14 cellular contexts compared by ENCODE assay signal in the genomic region with DNA sequence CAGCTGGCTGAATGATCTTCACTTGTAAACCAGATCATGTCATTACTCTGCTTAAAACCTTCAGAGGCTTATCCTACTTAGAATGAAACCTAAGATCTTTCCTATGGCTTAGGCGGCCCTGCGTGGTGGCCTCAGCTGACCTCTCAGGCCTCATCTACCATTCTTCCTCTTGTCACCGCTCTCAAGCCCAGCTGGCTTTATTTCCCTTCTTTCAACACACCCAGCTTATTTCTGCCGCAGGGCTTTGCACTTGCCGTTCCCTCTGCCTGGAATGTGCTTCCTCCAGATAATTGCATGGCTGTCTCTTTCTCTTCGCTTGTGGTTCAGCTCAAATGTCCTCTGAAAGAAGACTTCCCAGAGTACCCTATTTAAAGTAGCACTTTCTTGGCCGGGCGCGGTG. TPM values are rescaled to one million over a fixed set of nuclear protein-coding genes. Genes with fewer than 3 reads are reported as not detected.
DNase-seq lines count a peak whose midpoint lies in the region; ATAC-seq and TF ChIP-seq lines count a peak whose summit lies in the region.
"Had no signal": no experiment of that assay in that cellular context is flagged by ENCODE, and none has a peak within 500 bp of the region (broad histone marks: within the 10 kb centered on the region; RNA-seq: fewer than 3 reads in every experiment).

No MANE protein-coding gene starts in this region.

- H3K9ac ChIP-seq in GM23248 (no peak overlapping the region), SK-N-SH (no peak overlapping the region)

- peaks cover 8% of the 10 kb centered on the region for H3K27me3 Mint-ChIP-seq in GM23338 (ENCODE audit: insufficient read depth, low read depth, poor library complexity)
- peaks cover 5% of the 10 kb centered on the region for H3K27me3 Mint-ChIP-seq in endothelial cell (ENCODE audit: unreplicated experiment)
- no peaks in the 10 kb centered on the region for H3K27me3 Mint-ChIP-seq in osteocyte (ENCODE audit: unreplicated experiment)
- H3K27me3 Mint-ChIP-seq: stimulated activated naive CD8-positive, alpha-beta T cell treated with anti-CD3 and anti-CD28 coated beads, Interleukin-15, amount 100 ng/mL, for 72 hours had no signal

- H3K4me2 ChIP-seq in GM23338: no peak overlapping the region
- H3K4me2 ChIP-seq in GM23248 (ENCODE audit: unreplicated experiment): no peak overlapping the region
- H3K4me2 ChIP-seq in SK-N-SH: no peak overlapping the region

- in situ Hi-C loops in GM23248 (cut with MboI): no loop called here

- TF ChIP-seq CTCF in GM23338 (conservative IDR thresholded peaks at IDR 0.05; ENCODE audit: low read depth in 2 of 2): no peak
- no peak for TF ChIP-seq CTCF in endothelial cell (IDR thresholded peaks at IDR 0.05; ENCODE audit: unreplicated experiment)
- no peak for TF ChIP-seq CTCF in osteocyte (IDR thresholded peaks at IDR 0.05)
- no peak for TF ChIP-seq CTCF in RWPE1 (conservative IDR thresholded peaks at IDR 0.05; ENCODE audit: low read depth)
- TF ChIP-seq CTCF in SK-N-SH (IDR thresholded peaks at IDR 0.05): no peak

- CTCF ChIA-PET in RWPE1 (lab: Yijun Ruan, JAX) (interaction anchor here (0.6 to 1.6 kb wide), 2 partner anchors 66 to 209 kb away, joined by 5 to 7 read pairs; no protein-coding TSS in a partner anchor), SK-N-SH (lab: Yijun Ruan, JAX) (interaction anchor here (0.6 to 18.9 kb wide), 7 partner anchors 8 to 266 kb away, joined by 3 to 256 read pairs (median 4); no protein-coding TSS in a partner anchor)

- peak overlapping the region; percentile 1; the same call in 1 of the 3 replicates for H3K4me3 Mint-ChIP-seq in GM23338
- peak overlapping the region; percentile 61 for H3K4me3 Mint-ChIP-seq in endothelial cell (ENCODE audit: unreplicated experiment)
- peak overlapping the region; percentile 53 for H3K4me3 Mint-ChIP-seq in osteocyte (ENCODE audit: unreplicated experiment)
- H3K4me3 Mint-ChIP-seq: stimulated activated naive CD8-positive, alpha-beta T cell treated with anti-CD3 and anti-CD28 coated beads, Interleukin-15, amount 100 ng/mL, for 72 hours had no signal

- ATAC-seq in GM23338: no peak
- ATAC-seq: stimulated activated naive CD8-positive, alpha-beta T cell treated with anti-CD3 and anti-CD28 coated beads, Interleukin-15, amount 100 ng/mL, for 72 hours had no signal

- peaks cover 4% of the 10 kb centered on the region for H4K20me1 ChIP-seq in GM23338 (replicated peaks; ENCODE audit: insufficient read depth)
- H4K20me1 ChIP-seq in GM23248 (ENCODE audit: insufficient read depth): no peaks in the 10 kb centered on the region
- no peaks in the 10 kb centered on the region for H4K20me1 ChIP-seq in SK-N-SH (ENCODE audit: insufficient read depth)

- no peak for TF ChIP-seq EP300 in SK-N-SH (IDR thresholded peaks at IDR 0.05; ENCODE audit: borderline replicate concordance in 1 of 2, low read depth in 1 of 2, low read length in 1 of 2)

- H3K4me3 ChIP-seq in GM23338 (no peak overlapping the region), GM23248 (no peak overlapping the region), SK-N-SH (ENCODE audit: low read depth in 2 of 2, low read length in 1 of 2) (no peak overlapping the region), H7 (ENCODE audit: insufficient read depth, low read depth, low read length) (no peak overlapping the region)

- H3K79me2 ChIP-seq in GM23338 (replicated peaks; ENCODE audit: insufficient read depth) (peaks cover 10% of the 10 kb centered on the region), GM23248 (ENCODE audit: insufficient read depth) (peaks cover 24% of the 10 kb centered on the region), SK-N-SH (ENCODE audit: insufficient read depth) (peaks cover 19% of the 10 kb centered on the region)

- H3K9me3 ChIP-seq in GM23248 (ENCODE audit: low read depth) (no peaks in the 10 kb centered on the region), SK-N-SH (no peaks in the 10 kb centered on the region)

- no peaks in the 10 kb centered on the region for H3K27me3 ChIP-seq in GM23338 (ENCODE audit: insufficient read depth)
- no peaks in the 10 kb centered on the region for H3K27me3 ChIP-seq in GM23248 (replicated peaks; ENCODE audit: insufficient read depth)
- H3K27me3 ChIP-seq in SK-N-SH (ENCODE audit: insufficient read depth): no peaks in the 10 kb centered on the region
- no peaks in the 10 kb centered on the region for H3K27me3 ChIP-seq in H7 (ENCODE audit: control insufficient read depth, insufficient read depth, low read length)

- H2AFZ ChIP-seq in GM23338 (no peak overlapping the region), GM23248 (no peak overlapping the region), SK-N-SH (ENCODE audit: low read depth) (no peak overlapping the region)

- H3K36me3 ChIP-seq in GM23338 (ENCODE audit: insufficient read depth) (no peaks in the 10 kb centered on the region), GM23248 (ENCODE audit: low read depth) (no peaks in the 10 kb centered on the region), SK-N-SH (replicated peaks in 1 of 2; ENCODE audit: control insufficient read depth in 1 of 2, insufficient read depth in 2 of 2, low read length in 1 of 2) (no peaks in the 10 kb centered on the region), H7 (replicated peaks; ENCODE audit: control insufficient read depth, insufficient read depth, low read length) (no peaks in the 10 kb centered on the region)

- no peak overlapping the region for H3K27ac Mint-ChIP-seq in GM23338
- peak overlapping the region; percentile 34 for H3K27ac Mint-ChIP-seq in endothelial cell (ENCODE audit: unreplicated experiment)
- peak overlapping the region; percentile 93 for H3K27ac Mint-ChIP-seq in osteocyte (ENCODE audit: unreplicated experiment)
- H3K27ac Mint-ChIP-seq: stimulated activated naive CD8-positive, alpha-beta T cell treated with anti-CD3 and anti-CD28 coated beads, Interleukin-15, amount 100 ng/mL, for 72 hours had no signal

- H3K36me3 Mint-ChIP-seq in GM23338 (ENCODE audit: low read depth) (no peaks in the 10 kb centered on the region), endothelial cell (ENCODE audit: low read depth, unreplicated experiment) (no peaks in the 10 kb centered on the region), osteocyte (ENCODE audit: unreplicated experiment) (no peaks in the 10 kb centered on the region)

- H3F3A ChIP-seq in GM23338 (replicated peaks; ENCODE audit: low read depth) (peaks cover 6% of the 10 kb centered on the region; the same call in 1 of the 2 replicates), GM23248 (ENCODE audit: insufficient read depth) (peaks cover 9% of the 10 kb centered on the region), SK-N-SH (replicated peaks; ENCODE audit: insufficient read depth) (peaks cover 20% of the 10 kb centered on the region)

- H3K4me1 Mint-ChIP-seq in GM23338 (peaks cover 9% of the 10 kb centered on the region; the same call in 2 of the 3 replicates), endothelial cell (ENCODE audit: unreplicated experiment) (peaks cover 19% of the 10 kb centered on the region), osteocyte (ENCODE audit: unreplicated experiment) (peaks cover 39% of the 10 kb centered on the region)

- peaks cover 2% of the 10 kb centered on the region; the same call in 1 of the 3 replicates for H3K9me3 Mint-ChIP-seq in GM23338
- H3K9me3 Mint-ChIP-seq in endothelial cell (ENCODE audit: unreplicated experiment): no peaks in the 10 kb centered on the region
- no peaks in the 10 kb centered on the region for H3K9me3 Mint-ChIP-seq in osteocyte (ENCODE audit: unreplicated experiment)
- H3K9me3 Mint-ChIP-seq: stimulated activated naive CD8-positive, alpha-beta T cell treated with anti-CD3 and anti-CD28 coated beads, Interleukin-15, amount 100 ng/mL, for 72 hours had no signal

- POLR2A ChIA-PET in RWPE1 (lab: Yijun Ruan, JAX; ENCODE audit: low non-redundant PET): no interaction called here
- POLR2A ChIA-PET in SK-N-SH (lab: Yijun Ruan, JAX): interaction anchor here (1.2 kb wide), 1 partner anchor 338 kb away, joined by 3 read pairs; no protein-coding TSS in a partner anchor

- 96 to 97% methylated on average over 9 of the region's 9 CpGs for WGBS in GM23248 (ENCODE audit: low coverage in 1 of 2, low lambda C conversion rate in 2 of 2, missing lambda C conversion rate in 2 of 2), 2 experiments
- WGBS in SK-N-SH (ENCODE audit: low lambda C conversion rate): 98% methylated on average over 9 of the region's 9 CpGs

- no peaks in the 10 kb centered on the region for H3K9me2 ChIP-seq in GM23338 (ENCODE audit: insufficient read depth)
- no peaks in the 10 kb centered on the region for H3K9me2 ChIP-seq in GM23248 (ENCODE audit: insufficient read depth)
- H3K9me2 ChIP-seq in SK-N-SH: no peaks in the 10 kb centered on the region

- no peak overlapping the region for H3K27ac ChIP-seq in GM23338 (ENCODE audit: low read depth)
- no peak overlapping the region for H3K27ac ChIP-seq in RWPE1
- H3K27ac ChIP-seq in GM23248: no peak overlapping the region
- H3K27ac ChIP-seq in SK-N-SH (ENCODE audit: low read depth in 2 of 2, low read length in 1 of 2): no peak overlapping the region

- TF ChIP-seq RAD21 in SK-N-SH (IDR thresholded peaks at IDR 0.05; ENCODE audit: low read length): no peak

- H3K4me1 ChIP-seq in GM23338 (ENCODE audit: insufficient read depth): peaks cover 16% of the 10 kb centered on the region
- peaks cover 16% of the 10 kb centered on the region for H3K4me1 ChIP-seq in GM23248 (ENCODE audit: insufficient read depth)
- H3K4me1 ChIP-seq in SK-N-SH (ENCODE audit: control insufficient read depth in 1 of 2, insufficient read depth in 2 of 2, low read depth in 1 of 2, low read length in 1 of 2): peaks cover 0 to 7% of the 10 kb centered on the region in 2 experiments; a peak in 1 of 4 replicates

- no peak for DNase-seq in GM23338 (ENCODE audit: low spot score)
- peak; percentile 53 for DNase-seq in OCI-M1 (lab: John Stamatoyannopoulos, UW)
- DNase-seq in endothelial cell (ENCODE audit: low spot score): no peak
- DNase-seq in osteocyte (ENCODE audit: extremely low spot score, unreplicated experiment): no peak
- DNase-seq in RWPE1 (ENCODE audit: low spot score): no peak
- DNase-seq in GM23248: no peak
- no peak for DNase-seq in SK-N-SH
- no peak for DNase-seq in H7
- DNase-seq: activated CD4-positive, alpha-beta T cell treated with anti-CD3 and anti-CD28 coated beads, Interleukin-2, amount 50 U/mL, for 4 hours; DMS79; NCI-H1105 treated with DMSO at 0.1 percent for 48 hours; stimulated activated naive CD8-positive, alpha-beta T cell treated with anti-CD3 and anti-CD28 coated beads, Interleukin-15, amount 100 ng/mL, for 72 hours had no signal

RNA-seq across cellular contexts. Expression of a gene that starts 3.6 kb away (rescaled TPM):
- total RNA-seq in GM23338 (2014; rRNA removed; shearing (Covaris generic)): 33.3 and 37.1 TPM in 2 replicates
- 33.8 and 36.9 TPM in 2 replicates for polyA plus RNA-seq in GM23338 (2016; fragmentation: Nextera tagmentation; extraction: Ambion mirVana)
- total RNA-seq in endothelial cell (ENCODE audit: unreplicated experiment): 7.1 TPM
- 4.5 and 5.5 TPM in 2 replicates for total RNA-seq in osteocyte
- total RNA-seq in GM23248 (2014; rRNA removed; shearing (Covaris generic)): 7.6 and 11.2 TPM in 2 replicates
- polyA plus RNA-seq in GM23248 (2016; fragmentation: Nextera tagmentation; extraction: Ambion mirVana): 18.0 and 19.0 TPM in 2 replicates
- 17.8 and 19.0 TPM in 2 replicates for polyA plus RNA-seq in SK-N-SH (2012; rRNA removed)
- polyA plus RNA-seq in SK-N-SH (2012; cell fraction: cytosol; rRNA removed): 12.3 and 20.2 TPM in 2 replicates
- 9.1 and 10.0 TPM in 2 replicates for polyA plus RNA-seq in SK-N-SH (2012; cell fraction: nucleus; rRNA removed)
- total RNA-seq in H7 (2014; rRNA removed; shearing (Covaris generic)): 70.8 and 76.2 TPM in 2 replicates

RNA-seq across cellular contexts. Expression of a gene that starts 22.4 kb away (rescaled TPM):
- 25.7 and 31.3 TPM in 2 replicates for total RNA-seq in GM23338 (2014; rRNA removed; shearing (Covaris generic))
- polyA plus RNA-seq in GM23338 (2016; fragmentation: Nextera tagmentation; extraction: Ambion mirVana) (12.3 and 13.0 TPM in 2 replicates), GM23248 (2016; fragmentation: Nextera tagmentation; extraction: Ambion mirVana) (4.6 and 5.3 TPM in 2 replicates), SK-N-SH (2012; rRNA removed) (17.2 and 48.4 TPM in 2 replicates)
- total RNA-seq in endothelial cell (ENCODE audit: unreplicated experiment) (122 TPM), osteocyte (109 and 115 TPM in 2 replicates)
- total RNA-seq in GM23248 (2014; rRNA removed; shearing (Covaris generic)): 37.4 and 67.8 TPM in 2 replicates
- polyA plus RNA-seq in SK-N-SH (2012; cell fraction: cytosol; rRNA removed): 33.8 and 53.4 TPM in 2 replicates
- 32.5 and 44.9 TPM in 2 replicates for polyA plus RNA-seq in SK-N-SH (2012; cell fraction: nucleus; rRNA removed)
- 31.0 and 31.7 TPM in 2 replicates for total RNA-seq in H7 (2014; rRNA removed; shearing (Covaris generic))

RNA-seq across cellular contexts. Expression of a gene that starts 49.4 kb away (rescaled TPM):
- total RNA-seq in GM23338 (2014; rRNA removed; shearing (Covaris generic)): 67.1 and 69.0 TPM in 2 replicates
- 32.2 and 38.1 TPM in 2 replicates for polyA plus RNA-seq in GM23338 (2016; fragmentation: Nextera tagmentation; extraction: Ambion mirVana)
- 29.5 TPM for total RNA-seq in endothelial cell (ENCODE audit: unreplicated experiment)
- total RNA-seq in osteocyte: 34.9 and 38.9 TPM in 2 replicates
- 42.5 and 50.8 TPM in 2 replicates for total RNA-seq in GM23248 (2014; rRNA removed; shearing (Covaris generic))
- 5.4 and 5.7 TPM in 2 replicates for polyA plus RNA-seq in GM23248 (2016; fragmentation: Nextera tagmentation; extraction: Ambion mirVana)
- 11.7 and 19.0 TPM in 2 replicates for polyA plus RNA-seq in SK-N-SH (2012; rRNA removed)
- polyA plus RNA-seq in SK-N-SH (2012; cell fraction: cytosol; rRNA removed): 12.1 and 16.7 TPM in 2 replicates
- polyA plus RNA-seq in SK-N-SH (2012; cell fraction: nucleus; rRNA removed): 24.4 and 35.4 TPM in 2 replicates
- total RNA-seq in H7 (2014; rRNA removed; shearing (Covaris generic)): 107 and 128 TPM in 2 replicates

RNA-seq across cellular contexts. Expression of a gene that starts 54.4 kb away (rescaled TPM):
- total RNA-seq in GM23338 (2014; rRNA removed; shearing (Covaris generic)): not detected in 2 replicates
- polyA plus RNA-seq in GM23338 (2016; fragmentation: Nextera tagmentation; extraction: Ambion mirVana) (0.40 TPM in 1 of 2 replicates, not detected in the other), GM23248 (2016; fragmentation: Nextera tagmentation; extraction: Ambion mirVana) (not detected in 2 replicates), SK-N-SH (2012; rRNA removed) (not detected in 2 replicates)
- total RNA-seq in endothelial cell (ENCODE audit: unreplicated experiment) (not detected), osteocyte (0.54 TPM in 1 of 2 replicates, not detected in the other)
- not detected in 2 replicates for total RNA-seq in GM23248 (2014; rRNA removed; shearing (Covaris generic))
- not detected in 2 replicates for polyA plus RNA-seq in SK-N-SH (2012; cell fraction: cytosol; rRNA removed)
- polyA plus RNA-seq in SK-N-SH (2012; cell fraction: nucleus; rRNA removed): not detected in 2 replicates
- total RNA-seq in H7 (2014; rRNA removed; shearing (Covaris generic)): 0.94 and 1.3 TPM in 2 replicates
- total RNA-seq: fibroblast of lung, mononuclear cell had no signal
- polyA plus RNA-seq: fibroblast of lung had no signal

Comparison
In these comparisons a context has a peak if more than half of its experiments do, and no peak if none do; other contexts are left out.
1. H3K4me3 Mint-ChIP-seq: peak in every context shown above with its lines; median percentile 61 in endothelial cell; 53 in osteocyte; 1 in GM23338.